ENCODE assay signal across 1 cellular context in the genomic region with DNA sequence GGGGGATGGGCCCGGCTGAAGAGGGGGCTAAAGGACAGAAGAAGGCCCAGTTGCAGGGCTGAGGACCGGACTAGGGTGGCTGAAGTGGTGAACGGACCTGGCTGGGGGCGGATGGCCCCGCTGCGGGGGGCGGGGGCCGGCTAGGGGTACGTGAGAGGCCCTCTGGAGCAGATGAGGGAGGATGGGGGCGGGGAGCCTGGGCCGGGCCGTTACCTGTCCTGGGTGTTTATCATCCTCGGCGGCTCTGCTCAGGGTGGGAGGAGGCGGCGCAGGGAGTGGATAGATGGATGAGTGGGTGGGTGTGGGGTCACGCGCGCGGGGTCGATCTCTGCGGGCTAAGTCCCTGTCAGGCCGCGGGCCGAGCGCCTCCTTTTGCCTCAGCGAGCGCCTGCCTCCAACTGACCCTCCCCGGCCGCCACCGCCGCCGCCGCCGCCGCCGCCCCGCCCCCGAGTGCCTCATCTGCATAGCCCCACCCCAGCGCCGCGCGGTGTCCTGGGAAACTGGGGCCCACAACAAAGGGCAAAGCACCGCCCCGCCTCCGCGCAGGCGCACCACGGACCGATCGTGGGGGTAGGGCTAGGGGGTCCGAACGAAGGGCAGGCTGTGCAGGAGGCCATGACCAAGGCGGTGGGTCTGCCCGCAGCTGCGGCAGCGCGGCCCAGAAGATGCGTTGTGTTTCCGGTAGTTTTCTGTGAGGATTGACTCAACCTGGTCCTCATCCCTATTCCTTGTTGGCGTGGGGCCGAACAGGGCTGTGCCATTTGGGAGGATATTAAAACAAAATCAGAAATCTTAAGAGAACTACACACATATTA.
TF ChIP-seq lines count a peak whose summit lies in the region.

No MANE protein-coding gene starts in this region.

TF ChIP-seq in K562, 482 proteins besides CTCF, POLR2A, EP300 and RAD21 (continued from another document and continues in another):
- TF ChIP-seq, protein P1, sequence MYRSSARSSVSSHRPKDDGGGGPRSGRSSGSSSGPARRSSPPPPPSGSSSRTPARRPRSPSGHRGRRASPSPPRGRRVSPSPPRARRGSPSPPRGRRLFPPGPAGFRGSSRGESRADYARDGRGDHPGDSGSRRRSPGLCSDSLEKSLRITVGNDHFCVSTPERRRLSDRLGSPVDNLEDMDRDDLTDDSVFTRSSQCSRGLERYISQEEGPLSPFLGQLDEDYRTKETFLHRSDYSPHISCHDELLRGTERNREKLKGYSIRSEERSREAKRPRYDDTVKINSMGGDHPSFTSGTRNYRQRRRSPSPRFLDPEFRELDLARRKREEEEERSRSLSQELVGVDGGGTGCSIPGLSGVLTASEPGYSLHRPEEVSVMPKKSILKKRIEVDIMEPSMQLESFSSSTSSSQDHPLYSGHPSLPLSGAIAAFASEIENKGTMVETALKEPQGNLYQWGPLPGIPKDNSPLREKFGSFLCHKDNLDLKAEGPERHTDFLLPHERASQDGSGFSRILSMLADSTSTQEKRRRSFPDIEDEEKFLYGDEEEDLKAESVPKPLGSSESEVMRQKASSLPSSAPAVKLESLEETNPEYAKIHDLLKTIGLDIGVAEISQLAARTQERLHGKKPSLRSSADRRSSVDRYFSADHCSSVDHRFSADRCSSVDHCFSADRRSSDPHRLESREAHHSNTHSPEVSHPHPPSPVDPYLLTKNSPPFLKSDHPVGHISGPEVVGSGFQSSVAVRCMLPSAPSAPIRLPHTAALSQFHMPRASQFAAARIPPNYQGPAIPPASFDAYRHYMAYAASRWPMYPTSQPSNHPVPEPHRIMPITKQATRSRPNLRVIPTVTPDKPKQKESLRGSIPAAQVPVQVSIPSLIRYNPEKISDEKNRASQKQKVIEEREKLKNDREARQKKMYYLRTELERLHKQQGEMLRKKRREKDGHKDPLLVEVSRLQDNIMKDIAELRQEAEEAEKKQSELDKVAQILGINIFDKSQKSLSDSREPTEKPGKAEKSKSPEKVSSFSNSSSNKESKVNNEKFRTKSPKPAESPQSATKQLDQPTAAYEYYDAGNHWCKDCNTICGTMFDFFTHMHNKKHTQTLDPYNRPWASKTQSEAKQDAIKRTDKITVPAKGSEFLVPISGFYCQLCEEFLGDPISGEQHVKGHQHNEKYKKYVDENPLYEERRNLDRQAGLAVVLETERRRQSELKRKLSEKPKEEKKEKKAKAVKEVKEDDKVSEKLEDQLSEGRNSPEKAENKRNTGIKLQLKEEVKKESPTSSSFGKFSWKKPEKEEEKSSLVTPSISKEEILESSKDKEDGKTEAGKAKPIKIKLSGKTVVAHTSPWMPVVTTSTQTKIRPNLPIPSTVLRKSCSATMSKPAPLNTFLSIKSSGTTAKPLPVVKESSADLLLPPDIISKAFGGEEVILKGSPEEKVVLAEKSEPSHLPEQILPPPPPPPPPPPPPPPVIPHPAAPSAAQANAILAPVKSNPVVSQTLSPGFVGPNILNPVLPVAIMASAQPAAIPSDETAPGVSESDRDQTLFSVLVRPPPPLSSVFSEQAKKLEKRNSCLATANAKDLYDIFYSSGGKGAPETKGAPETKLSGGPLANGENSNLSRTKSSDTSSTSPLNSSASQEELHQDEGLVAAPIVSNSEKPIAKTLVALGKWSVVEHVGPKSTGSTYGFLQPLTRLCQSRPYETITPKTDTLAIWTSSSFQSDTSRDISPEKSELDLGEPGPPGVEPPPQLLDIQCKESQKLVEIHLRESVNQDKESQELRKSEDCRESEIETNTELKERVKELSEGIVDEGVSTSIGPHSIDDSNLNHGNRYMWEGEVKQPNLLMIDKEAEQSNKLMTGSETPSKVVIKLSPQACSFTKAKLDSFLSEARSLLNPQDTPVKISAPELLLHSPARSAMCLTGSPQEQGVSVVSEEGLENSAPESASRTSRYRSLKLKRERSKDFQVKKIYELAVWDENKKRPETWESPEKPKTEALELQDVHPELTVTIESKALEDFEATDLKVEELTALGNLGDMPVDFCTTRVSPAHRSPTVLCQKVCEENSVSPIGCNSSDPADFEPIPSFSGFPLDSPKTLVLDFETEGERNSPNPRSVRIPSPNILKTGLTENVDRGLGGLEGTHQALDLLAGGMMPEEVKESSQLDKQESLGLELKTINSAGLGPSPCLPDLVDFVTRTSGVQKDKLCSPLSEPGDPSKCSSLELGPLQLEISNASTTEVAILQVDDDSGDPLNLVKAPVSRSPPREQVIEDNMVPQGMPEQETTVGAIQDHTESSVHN (IDR thresholded peaks at IDR 0.05; ENCODE audit: borderline replicate concordance in 1 of 2, low read depth in 1 of 2): no peak
- TF ChIP-seq, protein P2, sequence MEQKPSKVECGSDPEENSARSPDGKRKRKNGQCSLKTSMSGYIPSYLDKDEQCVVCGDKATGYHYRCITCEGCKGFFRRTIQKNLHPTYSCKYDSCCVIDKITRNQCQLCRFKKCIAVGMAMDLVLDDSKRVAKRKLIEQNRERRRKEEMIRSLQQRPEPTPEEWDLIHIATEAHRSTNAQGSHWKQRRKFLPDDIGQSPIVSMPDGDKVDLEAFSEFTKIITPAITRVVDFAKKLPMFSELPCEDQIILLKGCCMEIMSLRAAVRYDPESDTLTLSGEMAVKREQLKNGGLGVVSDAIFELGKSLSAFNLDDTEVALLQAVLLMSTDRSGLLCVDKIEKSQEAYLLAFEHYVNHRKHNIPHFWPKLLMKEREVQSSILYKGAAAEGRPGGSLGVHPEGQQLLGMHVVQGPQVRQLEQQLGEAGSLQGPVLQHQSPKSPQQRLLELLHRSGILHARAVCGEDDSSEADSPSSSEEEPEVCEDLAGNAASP (IDR thresholded peaks at IDR 0.05): no peak
- peak; percentile 82; the same call in 1 of the 2 replicates for TF ChIP-seq PHF8 (IDR thresholded peaks at IDR 0.05; ENCODE audit: borderline replicate concordance, low read length)
- no peak for TF ChIP-seq FOS (IDR thresholded peaks at IDR 0.05; ENCODE audit: extremely low read depth, insufficient read length)
- TF ChIP-seq ZNF431 (CRISPR knock-in tag; IDR thresholded peaks at IDR 0.05): no peak
- 0 out of 2 replicates have a peak, but pooled peaks have one; percentile 51 for TF ChIP-seq ERF (CRISPR knock-in tag; IDR thresholded peaks at IDR 0.05)
- peak; percentile 49; the same call in 1 of the 2 replicates for TF ChIP-seq NFIC (IDR thresholded peaks at IDR 0.05)
- no peak for TF ChIP-seq FOXJ3 (CRISPR knock-in tag; IDR thresholded peaks at IDR 0.05)
- TF ChIP-seq MTF1 (CRISPR knock-in tag; IDR thresholded peaks at IDR 0.05; ENCODE audit: borderline replicate concordance): no peak
- TF ChIP-seq YBX1 (IDR thresholded peaks at IDR 0.05): no peak
- TF ChIP-seq, protein P3, sequence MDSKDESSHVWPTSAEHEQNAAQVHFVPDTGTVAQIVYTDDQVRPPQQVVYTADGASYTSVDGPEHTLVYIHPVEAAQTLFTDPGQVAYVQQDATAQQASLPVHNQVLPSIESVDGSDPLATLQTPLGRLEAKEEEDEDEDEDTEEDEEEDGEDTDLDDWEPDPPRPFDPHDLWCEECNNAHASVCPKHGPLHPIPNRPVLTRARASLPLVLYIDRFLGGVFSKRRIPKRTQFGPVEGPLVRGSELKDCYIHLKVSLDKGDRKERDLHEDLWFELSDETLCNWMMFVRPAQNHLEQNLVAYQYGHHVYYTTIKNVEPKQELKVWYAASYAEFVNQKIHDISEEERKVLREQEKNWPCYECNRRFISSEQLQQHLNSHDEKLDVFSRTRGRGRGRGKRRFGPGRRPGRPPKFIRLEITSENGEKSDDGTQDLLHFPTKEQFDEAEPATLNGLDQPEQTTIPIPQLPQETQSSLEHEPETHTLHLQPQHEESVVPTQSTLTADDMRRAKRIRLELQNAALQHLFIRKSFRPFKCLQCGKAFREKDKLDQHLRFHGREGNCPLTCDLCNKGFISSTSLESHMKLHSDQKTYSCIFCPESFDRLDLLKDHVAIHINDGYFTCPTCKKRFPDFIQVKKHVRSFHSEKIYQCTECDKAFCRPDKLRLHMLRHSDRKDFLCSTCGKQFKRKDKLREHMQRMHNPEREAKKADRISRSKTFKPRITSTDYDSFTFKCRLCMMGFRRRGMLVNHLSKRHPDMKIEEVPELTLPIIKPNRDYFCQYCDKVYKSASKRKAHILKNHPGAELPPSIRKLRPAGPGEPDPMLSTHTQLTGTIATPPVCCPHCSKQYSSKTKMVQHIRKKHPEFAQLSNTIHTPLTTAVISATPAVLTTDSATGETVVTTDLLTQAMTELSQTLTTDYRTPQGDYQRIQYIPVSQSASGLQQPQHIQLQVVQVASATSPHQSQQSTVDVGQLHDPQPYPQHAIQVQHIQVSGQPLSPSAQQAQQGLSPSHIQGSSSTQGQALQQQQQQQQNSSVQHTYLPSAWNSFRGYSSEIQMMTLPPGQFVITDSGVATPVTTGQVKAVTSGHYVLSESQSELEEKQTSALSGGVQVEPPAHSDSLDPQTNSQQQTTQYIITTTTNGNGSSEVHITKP (IDR thresholded peaks at IDR 0.05; ENCODE audit: partially characterized antibody): peak; percentile 29
- TF ChIP-seq, protein P4, sequence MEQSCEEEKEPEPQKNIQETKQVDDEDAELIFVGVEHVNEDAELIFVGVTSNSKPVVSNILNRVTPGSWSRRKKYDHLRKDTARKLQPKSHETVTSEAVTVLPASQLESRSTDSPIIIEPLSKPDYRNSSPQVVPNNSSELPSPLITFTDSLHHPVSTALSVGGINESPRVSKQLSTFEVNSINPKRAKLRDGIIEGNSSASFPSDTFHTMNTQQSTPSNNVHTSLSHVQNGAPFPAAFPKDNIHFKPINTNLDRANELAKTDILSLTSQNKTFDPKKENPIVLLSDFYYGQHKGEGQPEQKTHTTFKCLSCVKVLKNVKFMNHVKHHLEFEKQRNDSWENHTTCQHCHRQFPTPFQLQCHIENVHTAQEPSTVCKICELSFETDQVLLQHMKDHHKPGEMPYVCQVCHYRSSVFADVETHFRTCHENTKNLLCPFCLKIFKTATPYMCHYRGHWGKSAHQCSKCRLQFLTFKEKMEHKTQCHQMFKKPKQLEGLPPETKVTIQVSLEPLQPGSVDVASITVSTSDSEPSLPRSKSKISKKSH (CRISPR knock-in tag; IDR thresholded peaks at IDR 0.05): no peak
- peak; percentile 95 to 96 for TF ChIP-seq NRF1 (conservative IDR thresholded peaks at IDR 0.05 in 1 of 2, IDR thresholded peaks at IDR 0.05 in 1 of 2)
- no peak for TF ChIP-seq EHMT2 (IDR thresholded peaks at IDR 0.05)
- TF ChIP-seq CREM (IDR thresholded peaks at IDR 0.05; ENCODE audit: low read depth): no peak
- no peak for TF ChIP-seq THRAP3 (IDR thresholded peaks at IDR 0.05; ENCODE audit: borderline replicate concordance)
- TF ChIP-seq CBX3 (IDR thresholded peaks at IDR 0.05; ENCODE audit: borderline replicate concordance in 1 of 2, low read length in 2 of 2): no peak
- peak; percentile 75 for TF ChIP-seq ZNF143 (CRISPR knock-in tag; IDR thresholded peaks at IDR 0.05)
- 0 out of 2 replicates have a peak, but pooled peaks have one; percentile 38 for TF ChIP-seq L3MBTL2 (IDR thresholded peaks at IDR 0.05)
- no peak for TF ChIP-seq MTA1 (IDR thresholded peaks at IDR 0.05; ENCODE audit: borderline replicate concordance)
- 0 out of 2 replicates have a peak, but pooled peaks have one; percentile 65 for TF ChIP-seq TOE1 (IDR thresholded peaks at IDR 0.05; ENCODE audit: borderline replicate concordance)
- no peak for TF ChIP-seq TOE1 (CRISPR knock-in tag; IDR thresholded peaks at IDR 0.05; ENCODE audit: borderline replicate concordance, low read depth)
- 0 out of 2 replicates have a peak, but pooled peaks have one; percentile 18 for TF ChIP-seq SIN3B (IDR thresholded peaks at IDR 0.05; ENCODE audit: low read depth)
- TF ChIP-seq, protein P5, sequence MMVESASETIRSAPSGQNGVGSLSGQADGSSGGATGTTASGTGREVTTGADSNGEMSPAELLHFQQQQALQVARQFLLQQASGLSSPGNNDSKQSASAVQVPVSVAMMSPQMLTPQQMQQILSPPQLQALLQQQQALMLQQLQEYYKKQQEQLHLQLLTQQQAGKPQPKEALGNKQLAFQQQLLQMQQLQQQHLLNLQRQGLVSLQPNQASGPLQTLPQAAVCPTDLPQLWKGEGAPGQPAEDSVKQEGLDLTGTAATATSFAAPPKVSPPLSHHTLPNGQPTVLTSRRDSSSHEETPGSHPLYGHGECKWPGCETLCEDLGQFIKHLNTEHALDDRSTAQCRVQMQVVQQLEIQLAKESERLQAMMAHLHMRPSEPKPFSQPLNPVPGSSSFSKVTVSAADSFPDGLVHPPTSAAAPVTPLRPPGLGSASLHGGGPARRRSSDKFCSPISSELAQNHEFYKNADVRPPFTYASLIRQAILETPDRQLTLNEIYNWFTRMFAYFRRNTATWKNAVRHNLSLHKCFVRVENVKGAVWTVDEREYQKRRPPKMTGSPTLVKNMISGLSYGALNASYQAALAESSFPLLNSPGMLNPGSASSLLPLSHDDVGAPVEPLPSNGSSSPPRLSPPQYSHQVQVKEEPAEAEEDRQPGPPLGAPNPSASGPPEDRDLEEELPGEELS (CRISPR knock-in tag; IDR thresholded peaks at IDR 0.05; ENCODE audit: borderline replicate concordance): 0 out of 2 replicates have a peak, but pooled peaks have one; percentile 16
- TF ChIP-seq TAF1 (IDR thresholded peaks at IDR 0.05; ENCODE audit: control insufficient read depth, extremely low read depth, insufficient read depth, low read length, severe bottlenecking): peak; percentile 33
- no peak for TF ChIP-seq SIX5 (IDR thresholded peaks at IDR 0.05; ENCODE audit: borderline replicate concordance in 1 of 2, insufficient read depth in 1 of 2, low read depth in 1 of 2, low read length in 2 of 2)
- TF ChIP-seq, protein P6, sequence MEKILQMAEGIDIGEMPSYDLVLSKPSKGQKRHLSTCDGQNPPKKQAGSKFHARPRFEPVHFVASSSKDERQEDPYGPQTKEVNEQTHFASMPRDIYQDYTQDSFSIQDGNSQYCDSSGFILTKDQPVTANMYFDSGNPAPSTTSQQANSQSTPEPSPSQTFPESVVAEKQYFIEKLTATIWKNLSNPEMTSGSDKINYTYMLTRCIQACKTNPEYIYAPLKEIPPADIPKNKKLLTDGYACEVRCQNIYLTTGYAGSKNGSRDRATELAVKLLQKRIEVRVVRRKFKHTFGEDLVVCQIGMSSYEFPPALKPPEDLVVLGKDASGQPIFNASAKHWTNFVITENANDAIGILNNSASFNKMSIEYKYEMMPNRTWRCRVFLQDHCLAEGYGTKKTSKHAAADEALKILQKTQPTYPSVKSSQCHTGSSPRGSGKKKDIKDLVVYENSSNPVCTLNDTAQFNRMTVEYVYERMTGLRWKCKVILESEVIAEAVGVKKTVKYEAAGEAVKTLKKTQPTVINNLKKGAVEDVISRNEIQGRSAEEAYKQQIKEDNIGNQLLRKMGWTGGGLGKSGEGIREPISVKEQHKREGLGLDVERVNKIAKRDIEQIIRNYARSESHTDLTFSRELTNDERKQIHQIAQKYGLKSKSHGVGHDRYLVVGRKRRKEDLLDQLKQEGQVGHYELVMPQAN (IDR thresholded peaks at IDR 0.05; ENCODE audit: borderline replicate concordance): no peak
- TF ChIP-seq NELFE (IDR thresholded peaks at IDR 0.05; ENCODE audit: insufficient read depth, insufficient read length): no peak
- no peak for TF ChIP-seq ZNF586 (CRISPR knock-in tag; conservative IDR thresholded peaks at IDR 0.05)
- TF ChIP-seq CHD1 (IDR thresholded peaks at IDR 0.05; ENCODE audit: low read length): no peak
- no peak for TF ChIP-seq POU5F1 (IDR thresholded peaks at IDR 0.05; ENCODE audit: borderline replicate concordance, low read depth, low read length, partially characterized antibody)
- TF ChIP-seq, protein P7, sequence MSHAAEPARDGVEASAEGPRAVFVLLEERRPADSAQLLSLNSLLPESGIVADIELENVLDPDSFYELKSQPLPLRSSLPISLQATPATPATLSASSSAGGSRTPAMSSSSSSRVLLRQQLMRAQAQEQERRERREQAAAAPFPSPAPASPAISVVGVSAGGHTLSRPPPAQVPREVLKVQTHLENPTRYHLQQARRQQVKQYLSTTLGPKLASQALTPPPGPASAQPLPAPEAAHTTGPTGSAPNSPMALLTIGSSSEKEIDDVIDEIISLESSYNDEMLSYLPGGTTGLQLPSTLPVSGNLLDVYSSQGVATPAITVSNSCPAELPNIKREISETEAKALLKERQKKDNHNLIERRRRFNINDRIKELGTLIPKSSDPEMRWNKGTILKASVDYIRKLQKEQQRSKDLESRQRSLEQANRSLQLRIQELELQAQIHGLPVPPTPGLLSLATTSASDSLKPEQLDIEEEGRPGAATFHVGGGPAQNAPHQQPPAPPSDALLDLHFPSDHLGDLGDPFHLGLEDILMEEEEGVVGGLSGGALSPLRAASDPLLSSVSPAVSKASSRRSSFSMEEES (CRISPR knock-in tag; IDR thresholded peaks at IDR 0.05): no peak
